In the genomic region with DNA sequence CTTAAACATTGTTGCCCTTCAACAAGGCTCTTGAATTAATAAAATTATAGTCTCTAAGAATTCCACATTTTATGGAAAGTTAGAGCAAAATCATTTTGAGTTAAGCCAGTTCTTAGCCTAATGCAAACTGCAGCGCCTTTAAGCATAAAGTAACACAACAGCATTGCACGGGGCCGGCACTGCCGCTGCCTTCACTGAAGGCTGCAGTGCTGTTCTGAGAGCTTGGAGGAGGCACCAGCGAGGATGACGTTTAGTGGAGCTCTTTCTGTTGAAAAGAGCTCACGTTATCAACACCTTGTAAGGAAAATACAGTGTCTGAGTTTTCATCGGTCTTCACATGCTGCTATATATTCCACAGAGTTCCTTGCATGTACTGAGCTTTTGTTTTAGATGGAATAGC, we compare ENCODE assay signal across 1 cellular context.
TF ChIP-seq lines count a peak whose summit lies in the region.

No MANE protein-coding gene starts in this region.

TF ChIP-seq in IMR-90, 13 proteins besides CTCF, POLR2A, EP300 and RAD21:
- TF ChIP-seq, protein P1, sequence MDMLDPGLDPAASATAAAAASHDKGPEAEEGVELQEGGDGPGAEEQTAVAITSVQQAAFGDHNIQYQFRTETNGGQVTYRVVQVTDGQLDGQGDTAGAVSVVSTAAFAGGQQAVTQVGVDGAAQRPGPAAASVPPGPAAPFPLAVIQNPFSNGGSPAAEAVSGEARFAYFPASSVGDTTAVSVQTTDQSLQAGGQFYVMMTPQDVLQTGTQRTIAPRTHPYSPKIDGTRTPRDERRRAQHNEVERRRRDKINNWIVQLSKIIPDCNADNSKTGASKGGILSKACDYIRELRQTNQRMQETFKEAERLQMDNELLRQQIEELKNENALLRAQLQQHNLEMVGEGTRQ (IDR thresholded peaks at IDR 0.05; ENCODE audit: low read depth, low read length) = no peak
- TF ChIP-seq, protein P2, sequence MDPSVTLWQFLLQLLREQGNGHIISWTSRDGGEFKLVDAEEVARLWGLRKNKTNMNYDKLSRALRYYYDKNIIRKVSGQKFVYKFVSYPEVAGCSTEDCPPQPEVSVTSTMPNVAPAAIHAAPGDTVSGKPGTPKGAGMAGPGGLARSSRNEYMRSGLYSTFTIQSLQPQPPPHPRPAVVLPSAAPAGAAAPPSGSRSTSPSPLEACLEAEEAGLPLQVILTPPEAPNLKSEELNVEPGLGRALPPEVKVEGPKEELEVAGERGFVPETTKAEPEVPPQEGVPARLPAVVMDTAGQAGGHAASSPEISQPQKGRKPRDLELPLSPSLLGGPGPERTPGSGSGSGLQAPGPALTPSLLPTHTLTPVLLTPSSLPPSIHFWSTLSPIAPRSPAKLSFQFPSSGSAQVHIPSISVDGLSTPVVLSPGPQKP (IDR thresholded peaks at IDR 0.05; ENCODE audit: borderline replicate concordance, low read depth, low read length) = no peak
- no peak for TF ChIP-seq SMC3 (IDR thresholded peaks at IDR 0.05; ENCODE audit: low read depth, low read length)
- no peak for TF ChIP-seq FOS (IDR thresholded peaks at IDR 0.05; ENCODE audit: low read depth, low read length)
- TF ChIP-seq NFE2L2 (IDR thresholded peaks at IDR 0.05; ENCODE audit: low read depth, low read length) = no peak
- TF ChIP-seq CHD1 (IDR thresholded peaks at IDR 0.05; ENCODE audit: low read depth, low read length) = no peak
- no peak for TF ChIP-seq CEBPB (IDR thresholded peaks at IDR 0.05; ENCODE audit: low read depth, low read length)
- no peak for TF ChIP-seq MXI1 (IDR thresholded peaks at IDR 0.05; ENCODE audit: borderline replicate concordance, low read depth, low read length)
- TF ChIP-seq BHLHE40 (IDR thresholded peaks at IDR 0.05; ENCODE audit: low read depth, low read length) = no peak
- no peak for TF ChIP-seq RCOR1 (IDR thresholded peaks at IDR 0.05; ENCODE audit: insufficient replicate concordance, low read length)
- TF ChIP-seq RFX5 (IDR thresholded peaks at IDR 0.05; ENCODE audit: low read depth, low read length) = no peak
- no peak for TF ChIP-seq MAZ (IDR thresholded peaks at IDR 0.05; ENCODE audit: borderline replicate concordance, low read depth, low read length)
- TF ChIP-seq MAFK (IDR thresholded peaks at IDR 0.05; ENCODE audit: low read depth, low read length) = no peak
